Comparison of ENCODE assay signal across 1 cellular context in genomic region chr17:21341925-21342540, GRCh38.
TF ChIP-seq lines count a peak whose summit lies in the region.

No MANE protein-coding gene starts in this region.

TF ChIP-seq in K562, 482 proteins besides CTCF, POLR2A, EP300 and RAD21:
- TF ChIP-seq RBM25 (IDR thresholded peaks at IDR 0.05; ENCODE audit: low read depth, low read length, severe bottlenecking) (peak; percentile 20), ZFP36 (IDR thresholded peaks at IDR 0.05; ENCODE audit: low read depth, low read length, partially characterized antibody) (peak; percentile 47)
TF ChIP-seq in K562: peak in this region for 2; not testable (repeated sequence) for 480.
